ENCODE assay signal across 1 cellular context in the genomic region with DNA sequence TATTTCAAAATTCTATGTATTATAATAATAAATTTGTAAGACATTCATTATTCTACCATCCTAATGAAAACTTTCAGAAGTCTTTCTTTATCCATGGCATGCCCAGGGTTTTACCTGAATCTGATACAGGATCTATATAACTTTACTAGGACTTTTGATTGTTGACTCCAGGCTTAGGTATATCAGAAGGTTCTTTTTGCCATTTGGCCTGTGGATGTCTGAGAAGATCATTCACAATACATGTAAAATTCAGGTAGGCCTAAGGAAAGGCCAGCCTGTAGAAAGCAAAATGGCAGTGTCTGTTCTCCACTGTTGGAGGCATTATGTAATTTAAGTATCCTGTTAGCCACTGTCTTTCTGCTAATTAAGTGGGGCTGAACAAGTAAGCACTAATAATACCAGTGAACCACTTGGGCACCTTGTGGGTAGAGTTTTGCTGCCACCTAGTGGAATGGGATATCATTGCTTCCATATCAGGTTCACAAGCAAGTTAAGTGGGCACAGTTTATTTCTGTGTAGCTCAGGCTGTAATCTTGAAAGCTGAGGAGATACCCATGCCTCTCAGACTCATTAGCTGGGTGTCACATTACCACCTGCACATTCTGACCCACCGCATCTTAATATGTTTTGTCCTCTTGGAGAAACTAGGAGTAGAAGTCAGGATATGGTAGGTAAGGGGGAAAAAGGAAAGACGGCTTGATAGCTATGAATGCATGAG.
TF ChIP-seq lines count a peak whose summit lies in the region.

No MANE protein-coding gene starts in this region.

TF ChIP-seq in GM23338, 12 proteins besides CTCF, POLR2A, EP300 and RAD21 (continued from another document):
- TF ChIP-seq, protein P1, sequence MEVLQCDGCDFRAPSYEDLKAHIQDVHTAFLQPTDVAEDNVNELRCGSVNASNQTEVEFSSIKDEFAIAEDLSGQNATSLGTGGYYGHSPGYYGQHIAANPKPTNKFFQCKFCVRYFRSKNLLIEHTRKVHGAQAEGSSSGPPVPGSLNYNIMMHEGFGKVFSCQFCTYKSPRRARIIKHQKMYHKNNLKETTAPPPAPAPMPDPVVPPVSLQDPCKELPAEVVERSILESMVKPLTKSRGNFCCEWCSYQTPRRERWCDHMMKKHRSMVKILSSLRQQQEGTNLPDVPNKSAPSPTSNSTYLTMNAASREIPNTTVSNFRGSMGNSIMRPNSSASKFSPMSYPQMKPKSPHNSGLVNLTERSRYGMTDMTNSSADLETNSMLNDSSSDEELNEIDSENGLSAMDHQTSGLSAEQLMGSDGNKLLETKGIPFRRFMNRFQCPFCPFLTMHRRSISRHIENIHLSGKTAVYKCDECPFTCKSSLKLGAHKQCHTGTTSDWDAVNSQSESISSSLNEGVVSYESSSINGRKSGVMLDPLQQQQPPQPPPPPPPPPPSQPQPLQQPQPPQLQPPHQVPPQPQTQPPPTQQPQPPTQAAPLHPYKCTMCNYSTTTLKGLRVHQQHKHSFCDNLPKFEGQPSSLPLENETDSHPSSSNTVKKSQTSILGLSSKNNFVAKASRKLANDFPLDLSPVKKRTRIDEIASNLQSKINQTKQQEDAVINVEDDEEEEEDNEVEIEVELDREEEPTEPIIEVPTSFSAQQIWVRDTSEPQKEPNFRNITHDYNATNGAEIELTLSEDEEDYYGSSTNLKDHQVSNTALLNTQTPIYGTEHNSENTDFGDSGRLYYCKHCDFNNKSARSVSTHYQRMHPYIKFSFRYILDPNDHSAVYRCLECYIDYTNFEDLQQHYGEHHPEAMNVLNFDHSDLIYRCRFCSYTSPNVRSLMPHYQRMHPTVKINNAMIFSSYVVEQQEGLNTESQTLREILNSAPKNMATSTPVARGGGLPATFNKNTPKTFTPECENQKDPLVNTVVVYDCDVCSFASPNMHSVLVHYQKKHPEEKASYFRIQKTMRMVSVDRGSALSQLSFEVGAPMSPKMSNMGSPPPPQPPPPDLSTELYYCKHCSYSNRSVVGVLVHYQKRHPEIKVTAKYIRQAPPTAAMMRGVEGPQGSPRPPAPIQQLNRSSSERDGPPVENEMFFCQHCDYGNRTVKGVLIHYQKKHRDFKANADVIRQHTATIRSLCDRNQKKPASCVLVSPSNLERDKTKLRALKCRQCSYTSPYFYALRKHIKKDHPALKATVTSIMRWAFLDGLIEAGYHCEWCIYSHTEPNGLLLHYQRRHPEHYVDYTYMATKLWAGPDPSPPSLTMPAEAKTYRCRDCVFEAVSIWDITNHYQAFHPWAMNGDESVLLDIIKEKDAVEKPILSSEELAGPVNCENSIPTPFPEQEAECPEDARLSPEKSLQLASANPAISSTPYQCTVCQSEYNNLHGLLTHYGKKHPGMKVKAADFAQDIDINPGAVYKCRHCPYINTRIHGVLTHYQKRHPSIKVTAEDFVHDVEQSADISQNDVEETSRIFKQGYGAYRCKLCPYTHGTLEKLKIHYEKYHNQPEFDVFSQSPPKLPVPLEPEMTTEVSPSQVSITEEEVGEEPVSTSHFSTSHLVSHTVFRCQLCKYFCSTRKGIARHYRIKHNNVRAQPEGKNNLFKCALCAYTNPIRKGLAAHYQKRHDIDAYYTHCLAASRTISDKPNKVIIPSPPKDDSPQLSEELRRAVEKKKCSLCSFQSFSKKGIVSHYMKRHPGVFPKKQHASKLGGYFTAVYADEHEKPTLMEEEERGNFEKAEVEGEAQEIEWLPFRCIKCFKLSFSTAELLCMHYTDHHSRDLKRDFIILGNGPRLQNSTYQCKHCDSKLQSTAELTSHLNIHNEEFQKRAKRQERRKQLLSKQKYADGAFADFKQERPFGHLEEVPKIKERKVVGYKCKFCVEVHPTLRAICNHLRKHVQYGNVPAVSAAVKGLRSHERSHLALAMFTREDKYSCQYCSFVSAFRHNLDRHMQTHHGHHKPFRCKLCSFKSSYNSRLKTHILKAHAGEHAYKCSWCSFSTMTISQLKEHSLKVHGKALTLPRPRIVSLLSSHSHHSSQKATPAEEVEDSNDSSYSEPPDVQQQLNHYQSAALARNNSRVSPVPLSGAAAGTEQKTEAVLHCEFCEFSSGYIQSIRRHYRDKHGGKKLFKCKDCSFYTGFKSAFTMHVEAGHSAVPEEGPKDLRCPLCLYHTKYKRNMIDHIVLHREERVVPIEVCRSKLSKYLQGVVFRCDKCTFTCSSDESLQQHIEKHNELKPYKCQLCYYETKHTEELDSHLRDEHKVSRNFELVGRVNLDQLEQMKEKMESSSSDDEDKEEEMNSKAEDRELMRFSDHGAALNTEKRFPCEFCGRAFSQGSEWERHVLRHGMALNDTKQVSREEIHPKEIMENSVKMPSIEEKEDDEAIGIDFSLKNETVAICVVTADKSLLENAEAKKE (CRISPR knock-in tag; IDR thresholded peaks at IDR 0.05) = no peak
- TF ChIP-seq CREB1 (CRISPR knock-in tag; IDR thresholded peaks at IDR 0.05; ENCODE audit: low read depth) (no peak), STAT1 (IDR thresholded peaks at IDR 0.05; ENCODE audit: unreplicated experiment) (no peak)
